ENCODE assay signal across 8 cellular contexts in the genomic region with DNA sequence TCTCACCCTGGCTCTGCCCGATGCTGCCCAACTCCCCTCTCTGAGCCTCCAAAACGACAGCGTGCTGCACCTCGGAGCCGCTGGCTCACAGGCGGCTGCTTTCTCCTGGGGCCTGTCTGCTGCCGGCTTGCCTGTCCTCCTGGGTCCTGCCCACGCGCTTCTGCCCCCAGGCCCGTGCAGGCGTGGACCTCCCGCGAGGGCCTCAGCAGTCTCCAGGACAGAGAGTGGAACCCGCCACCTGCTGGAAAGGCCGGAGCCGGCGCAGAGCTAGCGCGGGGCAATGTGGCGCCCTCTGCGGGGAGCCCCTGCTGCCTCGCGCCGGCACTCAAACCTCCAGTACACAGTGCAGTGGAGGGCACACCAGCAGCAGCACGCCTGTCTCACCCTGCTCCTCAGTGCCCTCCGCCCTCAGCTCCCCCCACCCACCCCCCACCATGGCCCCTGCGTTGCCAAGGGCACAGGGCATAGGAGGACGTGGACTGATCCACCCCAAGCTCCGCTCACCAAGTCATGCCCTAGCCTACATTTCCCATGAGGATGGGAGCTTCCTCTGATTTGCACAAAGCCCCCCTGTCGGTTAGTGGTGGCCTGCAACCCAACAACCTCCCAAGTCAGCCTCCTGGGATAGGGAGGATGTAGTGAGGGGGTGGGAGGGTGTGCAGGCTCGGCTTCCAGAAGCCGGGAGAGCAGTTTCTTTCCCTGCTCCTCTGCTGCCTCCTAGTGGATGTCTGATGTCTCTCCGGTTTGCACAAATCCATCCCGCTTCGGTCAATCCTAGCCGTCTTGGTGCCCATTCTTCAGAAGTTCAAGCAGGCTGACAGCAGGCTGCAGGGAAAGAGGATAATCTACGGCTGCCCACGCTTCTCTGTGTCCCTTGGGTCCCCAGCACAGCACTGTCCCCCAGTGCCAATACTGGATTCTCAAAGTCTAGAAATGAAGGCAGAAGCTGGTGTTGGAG. TPM values are rescaled to one million over a fixed set of nuclear protein-coding genes. Genes with fewer than 3 reads are reported as not detected.
DNase-seq lines count a peak whose midpoint lies in the region; ATAC-seq and TF ChIP-seq lines count a peak whose summit lies in the region.

No MANE protein-coding gene starts in this region.

- H3K27me3 ChIP-seq in CD4-positive, alpha-beta memory T cell (ENCODE audit: insufficient read depth, low read length) = no peaks in the 10 kb centered on the region
- no peaks in the 10 kb centered on the region for H3K27me3 ChIP-seq in smooth muscle cell (ENCODE audit: low read depth)

- intact Hi-C loops in CD4-positive, alpha-beta memory T cell (cut with micrococcal nuclease) = loop anchor here (1.0 kb wide), 2 partner anchors 296 to 723 kb away; no protein-coding TSS in a partner anchor

- TF ChIP-seq CTCF in WTC11 (IDR thresholded peaks at IDR 0.05) = peak; percentile 86
- peak; percentile 67 for TF ChIP-seq CTCF in smooth muscle cell (IDR thresholded peaks at IDR 0.05; ENCODE audit: borderline replicate concordance, insufficient read depth, poor library complexity, severe bottlenecking)

- peaks cover 2 to 9% of the 10 kb centered on the region in 2 donors for H3K27me3 Mint-ChIP-seq in CD4-positive, alpha-beta memory T cell
- peaks cover 12% of the 10 kb centered on the region for H3K27me3 Mint-ChIP-seq in WTC11 (ENCODE audit: low read depth)

- POLR2A ChIA-PET in CD4-positive, alpha-beta memory T cell (lab: Charles Lee; ENCODE audit: partially characterized antibody) = interaction anchor here (0.9 to 2.1 kb wide), 5 partner anchors 9 to 507 kb away, joined by 3 to 14 read pairs (median 3); no protein-coding TSS in a partner anchor
- POLR2A ChIA-PET in WTC11 (lab: Charles Lee) = interaction anchor here (0.5 to 1.8 kb wide), 4 partner anchors 25 to 496 kb away, joined by 3 to 4 read pairs (median 4); a partner anchor contains a TSS

- ATAC-seq in HG02588 (IDR thresholded peaks at IDR 0.05; ENCODE audit: unreplicated experiment) (peak; percentile 64), WTC11 (peak; percentile 80)

- peak; percentile 65 to 70 (median 67) for DNase-seq in CD4-positive, alpha-beta memory T cell
- DNase-seq in NCI-H2196 treated with DMSO at 0.1 percent for 48 hours (lab: John Stamatoyannopoulos, UW; ENCODE audit: unreplicated experiment) = peak; percentile 73
- peak; percentile 86 for DNase-seq in WTC11 (ENCODE audit: low spot score)
- DNase-seq in T47D (ENCODE audit: low read depth in 1 of 2, low spot score in 1 of 2) = peak; percentile 92 to 94
- DNase-seq in smooth muscle cell (lab: John Stamatoyannopoulos, UW; ENCODE audit: unreplicated experiment) = peak; percentile 66
- DNase-seq in GF-D8 (lab: John Stamatoyannopoulos, UW) = no peak

- H3K9me3 ChIP-seq in CD4-positive, alpha-beta memory T cell (ENCODE audit: control insufficient read depth in 1 of 2, low read length in 2 of 2) = no peaks in the 10 kb centered on the region
- H3K9me3 ChIP-seq in iPS-18c (ENCODE audit: control insufficient read depth, insufficient read depth, low read length) (no peaks in the 10 kb centered on the region), smooth muscle cell (replicated peaks; ENCODE audit: low read depth) (no peaks in the 10 kb centered on the region)

- WGBS in smooth muscle cell (ENCODE audit: low lambda C conversion rate) = 6% methylated on average over 26 of the region's 38 CpGs

- H2AFZ ChIP-seq in smooth muscle cell (ENCODE audit: low read depth) = peak overlapping the region; percentile 60

- H3K4me3 Mint-ChIP-seq in CD4-positive, alpha-beta memory T cell = peak overlapping the region; percentile 48 to 85 (median 73)
- H3K4me3 Mint-ChIP-seq in WTC11 = peak overlapping the region; percentile 74

- H3K4me1 ChIP-seq in CD4-positive, alpha-beta memory T cell (ENCODE audit: insufficient read depth, low read length) = peaks cover 8% of the 10 kb centered on the region
- peaks cover 6% of the 10 kb centered on the region for H3K4me1 ChIP-seq in smooth muscle cell (ENCODE audit: low read depth)

- H3K27ac Mint-ChIP-seq in CD4-positive, alpha-beta memory T cell = peak overlapping the region in 1 of 7 donors; percentile 52
- H3K27ac Mint-ChIP-seq in WTC11 = 0 out of 2 replicates have a peak overlapping the region, but pooled peaks have one; percentile 60

- no peaks in the 10 kb centered on the region for H3K79me2 ChIP-seq in smooth muscle cell (ENCODE audit: low read depth)

- peak overlapping the region; percentile 84 for H3K4me2 ChIP-seq in smooth muscle cell

- H3K4me1 Mint-ChIP-seq in CD4-positive, alpha-beta memory T cell = peaks cover 3 to 14% (median 10%) of the 10 kb centered on the region in 4 donors
- peaks cover 14% of the 10 kb centered on the region for H3K4me1 Mint-ChIP-seq in WTC11

- peaks cover 0 to 3% (median 0%) of the 10 kb centered on the region in 8 donors for H3K9me3 Mint-ChIP-seq in CD4-positive, alpha-beta memory T cell
- no peaks in the 10 kb centered on the region for H3K9me3 Mint-ChIP-seq in WTC11

- peaks cover 9% of the 10 kb centered on the region for H3F3A ChIP-seq in smooth muscle cell (ENCODE audit: low read depth)

- H3K9ac ChIP-seq in smooth muscle cell (ENCODE audit: low read depth) = no peak overlapping the region

- no peak overlapping the region for H3K27ac ChIP-seq in CD4-positive, alpha-beta memory T cell (ENCODE audit: low read depth, low read length)
- H3K27ac ChIP-seq in smooth muscle cell (ENCODE audit: low read depth) = no peak overlapping the region

- CTCF ChIA-PET in CD4-positive, alpha-beta memory T cell (lab: Charles Lee; ENCODE audit: partially characterized antibody) = interaction anchor here (0.6 to 14.4 kb wide), 42 partner anchors 8 to 727 kb away, joined by 3 to 459 read pairs (median 3); a partner anchor contains a TSS
- CTCF ChIA-PET in WTC11 (lab: Charles Lee) = interaction anchor here (0.6 to 10.1 kb wide), 118 partner anchors 10 to 759 kb away, joined by 3 to 526 read pairs (median 4); a partner anchor contains a TSS

- no peaks in the 10 kb centered on the region for H3K36me3 ChIP-seq in CD4-positive, alpha-beta memory T cell (ENCODE audit: insufficient read depth, low read length)
- H3K36me3 ChIP-seq in smooth muscle cell (ENCODE audit: low read depth) = no peaks in the 10 kb centered on the region

- H3K4me3 ChIP-seq in CD4-positive, alpha-beta memory T cell (ENCODE audit: low read length in 2 of 2) = no peak overlapping the region
- H3K4me3 ChIP-seq in iPS-18c (ENCODE audit: insufficient read depth, low read depth, low read length) (peak overlapping the region; percentile 11; the same call in 1 of the 2 replicates), smooth muscle cell (peak overlapping the region; percentile 38)

- no peaks in the 10 kb centered on the region for H4K20me1 ChIP-seq in smooth muscle cell (ENCODE audit: low read depth)

- no peaks in the 10 kb centered on the region for H3K36me3 Mint-ChIP-seq in CD4-positive, alpha-beta memory T cell
- H3K36me3 Mint-ChIP-seq in WTC11 = no peaks in the 10 kb centered on the region

- in situ Hi-C loops in T47D (cut with HindIII; ENCODE audit: low pct_unique_long_range_greater_than_20kb, low sequenced_read_pairs) = no loop called here

TF ChIP-seq in WTC11, 78 proteins besides CTCF, POLR2A, EP300 and RAD21 (continues in another document):
- TF ChIP-seq ZNF423 (CRISPR knock-in tag; IDR thresholded peaks at IDR 0.05) (0 out of 2 replicates have a peak, but pooled peaks have one; percentile 13), ZBTB21 (CRISPR knock-in tag; IDR thresholded peaks at IDR 0.05; ENCODE audit: borderline replicate concordance) (no peak), ZNF396 (CRISPR knock-in tag; IDR thresholded peaks at IDR 0.05; ENCODE audit: borderline replicate concordance) (no peak), NR2C2 (CRISPR knock-in tag; IDR thresholded peaks at IDR 0.05) (no peak), NFATC4 (CRISPR knock-in tag; IDR thresholded peaks at IDR 0.05) (no peak)
- TF ChIP-seq, protein P1, sequence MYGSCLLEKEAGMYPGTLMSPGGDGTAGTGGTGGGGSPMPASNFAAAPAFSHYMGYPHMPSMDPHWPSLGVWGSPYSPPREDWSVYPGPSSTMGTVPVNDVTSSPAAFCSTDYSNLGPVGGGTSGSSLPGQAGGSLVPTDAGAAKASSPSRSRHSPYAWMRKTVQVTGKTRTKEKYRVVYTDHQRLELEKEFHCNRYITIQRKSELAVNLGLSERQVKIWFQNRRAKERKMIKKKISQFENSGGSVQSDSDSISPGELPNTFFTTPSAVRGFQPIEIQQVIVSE (CRISPR knock-in tag; IDR thresholded peaks at IDR 0.05; ENCODE audit: borderline replicate concordance) = no peak
- TF ChIP-seq, protein P2, sequence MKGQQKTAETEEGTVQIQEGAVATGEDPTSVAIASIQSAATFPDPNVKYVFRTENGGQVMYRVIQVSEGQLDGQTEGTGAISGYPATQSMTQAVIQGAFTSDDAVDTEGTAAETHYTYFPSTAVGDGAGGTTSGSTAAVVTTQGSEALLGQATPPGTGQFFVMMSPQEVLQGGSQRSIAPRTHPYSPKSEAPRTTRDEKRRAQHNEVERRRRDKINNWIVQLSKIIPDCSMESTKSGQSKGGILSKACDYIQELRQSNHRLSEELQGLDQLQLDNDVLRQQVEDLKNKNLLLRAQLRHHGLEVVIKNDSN (CRISPR knock-in tag; IDR thresholded peaks at IDR 0.05) = no peak
- TF ChIP-seq, protein P3, sequence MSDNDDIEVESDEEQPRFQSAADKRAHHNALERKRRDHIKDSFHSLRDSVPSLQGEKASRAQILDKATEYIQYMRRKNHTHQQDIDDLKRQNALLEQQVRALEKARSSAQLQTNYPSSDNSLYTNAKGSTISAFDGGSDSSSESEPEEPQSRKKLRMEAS (CRISPR knock-in tag; IDR thresholded peaks at IDR 0.05) = peak; percentile 59; the same call in 1 of the 2 replicates

RNA-seq across cellular contexts. Expression of a gene that starts 25.2 kb away (rescaled TPM):
- total RNA-seq in CD4-positive, alpha-beta memory T cell = under 1 TPM; 0.29 to 0.91 TPM
- polyA plus RNA-seq in CD4-positive, alpha-beta memory T cell = 1 to 10 TPM in 1 of 2 donors, under 1 TPM in 1; 0.36 to 1.1 TPM
- total RNA-seq in WTC11 (2021) (424 to 477 TPM (median 429 TPM) in 3 replicates), smooth muscle cell (694 and 929 TPM in 2 replicates)
- 1,025 and 2,331 TPM in 2 replicates for polyA plus RNA-seq in smooth muscle cell

RNA-seq across cellular contexts. Expression of a gene that starts 30.9 kb away (rescaled TPM):
- not detected for total RNA-seq in CD4-positive, alpha-beta memory T cell
- polyA plus RNA-seq in CD4-positive, alpha-beta memory T cell = not detected
- total RNA-seq in WTC11 (2021) (not detected in 3 replicates), smooth muscle cell (1.2 and 2.7 TPM in 2 replicates)
- polyA plus RNA-seq in smooth muscle cell = 1.6 TPM in 1 of 2 replicates, not detected in the other

RNA-seq across cellular contexts. Expression of a gene that starts 45.6 kb away (rescaled TPM):
- total RNA-seq in CD4-positive, alpha-beta memory T cell = not detected
- not detected for polyA plus RNA-seq in CD4-positive, alpha-beta memory T cell
- total RNA-seq in WTC11 (2021) (not detected in 3 replicates), smooth muscle cell (0.85 and 3.4 TPM in 2 replicates)
- polyA plus RNA-seq in smooth muscle cell = 4.1 and 5.5 TPM in 2 replicates

Comparison
In these comparisons a context has a peak if more than half of its experiments do, and no peak if none do; other contexts are left out.
1. H3K4me3 ChIP-seq: peak in iPS-18c (single experiment) and smooth muscle cell (single experiment); none in CD4-positive, alpha-beta memory T cell (0 of 2).
2. RNA of a gene that starts 25.2 kb away (total RNA-seq): 694 to 929 TPM in smooth muscle cell and 424 to 477 TPM in WTC11; 0.29 to 0.91 TPM in CD4-positive, alpha-beta memory T cell; every median in the first group is over 100 times any median in the second.